In the genomic region with DNA sequence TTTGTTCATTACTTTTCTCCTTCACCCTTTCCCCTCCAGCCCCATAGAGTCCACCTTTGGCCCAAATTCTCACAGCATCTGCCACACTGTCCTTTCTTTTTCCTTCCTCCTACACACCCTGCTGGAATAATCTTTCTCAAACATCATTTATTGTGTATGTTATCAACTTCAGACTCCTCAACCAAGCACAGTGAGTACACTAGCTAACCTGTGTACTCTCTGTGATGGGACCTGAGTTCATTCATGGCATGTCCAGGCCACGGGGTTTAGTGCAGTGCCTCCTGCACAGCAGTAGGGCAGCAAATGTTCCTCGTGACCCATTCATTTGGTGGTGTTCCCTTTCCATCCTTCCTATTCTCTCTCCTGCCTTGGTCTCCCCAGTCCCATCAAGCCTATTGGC, we compare ENCODE assay signal across 10 cellular contexts. TPM values are rescaled to one million over a fixed set of nuclear protein-coding genes. Genes with fewer than 3 reads are reported as not detected.
A peak's percentile ranks its signal among the peaks of the same experiment; 100 is the strongest.
DNase-seq lines count a peak whose midpoint lies in the region; ATAC-seq and TF ChIP-seq lines count a peak whose summit lies in the region.
"Had no signal": no experiment of that assay in that cellular context is flagged by ENCODE, and none has a peak within 500 bp of the region (broad histone marks: within the 10 kb centered on the region; RNA-seq: fewer than 3 reads in every experiment).

No MANE protein-coding gene starts in this region.

- H3K4me1 Mint-ChIP-seq in T-helper 1 cell treated with Interleukin-12 subunit alpha and Interleukin-12 subunit beta and Interleukin-4 antibody, amounts not matched to agents 30 μg/mL and 1 μg/mL, for 36 hours (ENCODE audit: low read depth): peaks cover 61% of the 10 kb centered on the region

- ATAC-seq in lower lobe of right lung (no peak), GM19328 (IDR thresholded peaks at IDR 0.05; ENCODE audit: unreplicated experiment) (no peak), GM21381 (IDR thresholded peaks at IDR 0.05; ENCODE audit: unreplicated experiment) (no peak)

- H3K36me3 Mint-ChIP-seq in T-helper 1 cell treated with Interleukin-12 subunit alpha and Interleukin-12 subunit beta and Interleukin-4 antibody, amounts not matched to agents 30 μg/mL and 1 μg/mL, for 36 hours (ENCODE audit: low read depth): no peaks in the 10 kb centered on the region

- no peaks in the 10 kb centered on the region for H3K36me3 ChIP-seq in lower lobe of right lung

- no peaks in the 10 kb centered on the region for H3K9me3 ChIP-seq in lower lobe of right lung

- intact Hi-C loops in lower lobe of right lung (cut with DNase I): no loop called here

- peak overlapping the region; percentile 49 for H3K27ac Mint-ChIP-seq in T-helper 1 cell treated with Interleukin-12 subunit alpha and Interleukin-12 subunit beta and Interleukin-4 antibody, amounts not matched to agents 30 μg/mL and 1 μg/mL, for 36 hours

- H3K27ac ChIP-seq in adipose tissue (ENCODE audit: low read depth, low read length): peak overlapping the region; percentile 100
- peak overlapping the region; percentile 98 for H3K27ac ChIP-seq in lower lobe of right lung
- peak overlapping the region; percentile 100 for H3K27ac ChIP-seq in substantia nigra (ENCODE audit: low read depth, low read length, poor library complexity, severe bottlenecking)

- peaks cover 80% of the 10 kb centered on the region for H3K4me1 ChIP-seq in lower lobe of right lung

- no peak overlapping the region for H3K4me3 ChIP-seq in lower lobe of right lung

- H3K9me3 Mint-ChIP-seq in T-helper 1 cell treated with Interleukin-12 subunit alpha and Interleukin-12 subunit beta and Interleukin-4 antibody, amounts not matched to agents 30 μg/mL and 1 μg/mL, for 36 hours: no peaks in the 10 kb centered on the region

- WGBS in adipose tissue, 3 donors: 47 to 67% (median 48%) methylated on average over 2 of the region's 2 CpGs

- DNase-seq in T-helper 1 cell (no peak), lower lobe of right lung (no peak), substantia nigra (lab: John Stamatoyannopoulos, UW) (no peak)
- DNase-seq in effector CD4-positive, alpha-beta T cell: no peak

- no peak for TF ChIP-seq CTCF in lower lobe of right lung (IDR thresholded peaks at IDR 0.05)

- peak overlapping the region; percentile 15 for H3K4me3 Mint-ChIP-seq in T-helper 1 cell treated with Interleukin-12 subunit alpha and Interleukin-12 subunit beta and Interleukin-4 antibody, amounts not matched to agents 30 μg/mL and 1 μg/mL, for 36 hours

- no peaks in the 10 kb centered on the region for H3K27me3 Mint-ChIP-seq in T-helper 1 cell treated with Interleukin-12 subunit alpha and Interleukin-12 subunit beta and Interleukin-4 antibody, amounts not matched to agents 30 μg/mL and 1 μg/mL, for 36 hours (ENCODE audit: low read depth)

- no peaks in the 10 kb centered on the region for H3K27me3 ChIP-seq in lower lobe of right lung (ENCODE audit: low read depth)

RNA-seq across cellular contexts. Expression of a gene that starts 7.1 kb away (rescaled TPM):
- under 1 TPM; 0.56 to 0.71 (median 0.58) TPM for polyA plus RNA-seq in adipose tissue
- total RNA-seq in lower lobe of right lung: not detected

RNA-seq across cellular contexts. Expression of a gene that starts 41.0 kb away (rescaled TPM):
- polyA plus RNA-seq in adipose tissue: 100 to 1,000 TPM; 111 to 356 (median 181) TPM
- total RNA-seq in lower lobe of right lung: 128 TPM

RNA-seq across cellular contexts. Expression of a gene that starts 46.7 kb away (rescaled TPM):
- 1 to 10 TPM in 1 of 3 donors, not detected in 2; 1.3 TPM for polyA plus RNA-seq in adipose tissue
- total RNA-seq in lower lobe of right lung: not detected
- total RNA-seq: dermis microvascular lymphatic vessel endothelial cell had no signal

RNA-seq across cellular contexts. Expression of a gene that starts 51.1 kb away (rescaled TPM):
- polyA plus RNA-seq in adipose tissue: not detected
- not detected for total RNA-seq in lower lobe of right lung
- total RNA-seq: A172, dermis microvascular lymphatic vessel endothelial cell had no signal
